Comparison of ENCODE assay signal across 8 cellular contexts in the genomic region with DNA sequence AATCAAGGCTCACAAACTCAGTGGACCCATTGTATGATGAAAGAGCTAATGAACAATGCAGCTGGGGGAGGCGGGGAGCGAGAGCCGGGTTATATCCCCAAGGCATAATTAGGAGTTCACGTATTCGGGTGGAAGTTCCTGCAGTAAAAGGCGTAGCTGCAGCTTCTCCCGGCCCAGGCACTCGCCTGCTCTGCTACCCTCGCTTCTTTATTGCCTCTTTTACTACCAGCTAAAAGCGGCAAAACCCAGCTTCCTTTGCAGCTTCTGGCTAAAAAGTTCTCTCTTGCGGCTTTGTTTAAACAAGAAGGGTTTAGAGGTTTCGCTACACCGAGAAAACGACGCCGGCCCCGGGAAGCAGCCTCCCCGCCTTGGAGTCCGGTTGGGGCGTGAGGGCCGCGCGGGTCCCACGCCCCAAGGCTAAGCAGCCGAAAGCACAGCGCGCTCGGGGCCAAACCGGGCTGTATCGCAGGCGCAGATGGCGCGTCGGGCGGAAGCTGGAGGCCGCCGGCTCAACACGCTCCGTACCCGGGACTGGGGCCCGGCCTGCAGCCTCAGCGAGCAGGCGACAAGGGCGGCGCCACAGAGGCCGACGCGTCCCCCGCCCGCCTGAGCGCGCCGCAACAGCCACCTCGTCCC. TPM values are rescaled to one million over a fixed set of nuclear protein-coding genes. Genes with fewer than 3 reads are reported as not detected.
A peak's percentile ranks its signal among the peaks of the same experiment; 100 is the strongest.
DNase-seq lines count a peak whose midpoint lies in the region; ATAC-seq, FAIRE-seq and TF ChIP-seq lines count a peak whose summit lies in the region.

No MANE protein-coding gene starts in this region.

- no peaks in the 10 kb centered on the region for H3K9me3 Mint-ChIP-seq in T-cell

- TF ChIP-seq EP300 in HepG2 (IDR thresholded peaks at IDR 0.05; ENCODE audit: low read depth in 2 of 2, low read length in 2 of 2) (no peak), HepG2 (CRISPR knock-in tag; IDR thresholded peaks at IDR 0.05; ENCODE audit: borderline replicate concordance) (no peak), stomach (IDR thresholded peaks at IDR 0.05) (no peak)

- H3K4me3 Mint-ChIP-seq in T-cell = peak overlapping the region; percentile 90 to 92 (median 91)

- POLR2A ChIA-PET in HCT116 (lab: Charles Lee) = interaction anchor here (0.8 to 2.0 kb wide), 4 partner anchors 13 to 64 kb away, joined by 3 to 8 read pairs (median 6); no protein-coding TSS in a partner anchor
- POLR2A ChIA-PET in T-cell (lab: Charles Lee) = interaction anchor here (0.6 to 1.9 kb wide), 9 partner anchors 11 to 1642 kb away, joined by 3 to 28 read pairs (median 5); partner anchors contain the start of gene RMND1 (in 1 of the 2)
- POLR2A ChIA-PET in HepG2 (lab: Yijun Ruan, JAX) = interaction anchor here (0.7 to 2.5 kb wide), 18 partner anchors 10 to 512 kb away, joined by 3 to 22 read pairs (median 3); partner anchors contain the start of gene RMND1

- FAIRE-seq in HepG2 (lab: Jason Lieb, UNC) = no peak

- H3K27me3 Mint-ChIP-seq in T-cell = no peaks in the 10 kb centered on the region

- in situ Hi-C loops in HepG2 (cut with HindIII; ENCODE audit: extremely low pct_ligation_motif_present, low pct_unique_long_range_greater_than_20kb) = no loop called here

- H3K9me3 ChIP-seq in HCT116 (ENCODE audit: control insufficient read depth in 1 of 2, insufficient read depth in 1 of 2, low read depth in 1 of 2, low read length in 2 of 2) = no peaks in the 10 kb centered on the region
- H3K9me3 ChIP-seq in Loucy (ENCODE audit: insufficient read depth, low read depth, low read length) = no peaks in the 10 kb centered on the region
- no peaks in the 10 kb centered on the region for H3K9me3 ChIP-seq in HepG2 (ENCODE audit: low read length)
- H3K9me3 ChIP-seq in stomach = no peaks in the 10 kb centered on the region

- no peak for TF ChIP-seq CTCF in HCT116 (IDR thresholded peaks at IDR 0.05 in 2 of 3, conservative IDR thresholded peaks at IDR 0.05 in 1 of 3; ENCODE audit: borderline replicate concordance in 1 of 3, insufficient read depth in 1 of 3, low read depth in 2 of 3, low read length in 2 of 3)
- TF ChIP-seq CTCF in Loucy (conservative IDR thresholded peaks at IDR 0.05; ENCODE audit: low read length) = no peak
- TF ChIP-seq CTCF in dorsolateral prefrontal cortex (IDR thresholded peaks at IDR 0.05 in 54 of 56, conservative IDR thresholded peaks at IDR 0.05 in 2 of 56; ENCODE audit: low read depth in 1 of 56, partially characterized antibody in 56 of 56) = peak in 12 of 56 donors; percentile 2 to 49 (median 12)
- 0 out of 2 replicates have a peak, but pooled peaks have one; percentile 31 for TF ChIP-seq CTCF in HepG2 (CRISPR knock-in tag; IDR thresholded peaks at IDR 0.05)
- no peak for TF ChIP-seq CTCF in stomach (IDR thresholded peaks at IDR 0.05)

- H3K27me3 ChIP-seq in HCT116 (ENCODE audit: insufficient read depth, low read length) (no peaks in the 10 kb centered on the region), Loucy (ENCODE audit: insufficient read depth, low read length, poor library complexity, severe bottlenecking) (peaks cover 4% of the 10 kb centered on the region), dorsolateral prefrontal cortex (no peaks in the 10 kb centered on the region), HepG2 (ENCODE audit: control insufficient read depth in 1 of 2, insufficient read depth in 2 of 2, low read length in 2 of 2) (no peaks in the 10 kb centered on the region; a peak in 1 of 5 replicates), stomach (no peaks in the 10 kb centered on the region)

- H3K79me2 ChIP-seq in HCT116 (ENCODE audit: insufficient read depth, low read length) (peaks cover 83% of the 10 kb centered on the region), Loucy (ENCODE audit: insufficient read depth, low read length) (peaks cover 77% of the 10 kb centered on the region), HepG2 (ENCODE audit: insufficient read depth, low read length) (peaks cover 75% of the 10 kb centered on the region)

- H3K9ac ChIP-seq in HCT116 (ENCODE audit: low read length) (peak overlapping the region; percentile 97), Loucy (ENCODE audit: low read depth, low read length, poor library complexity, severe bottlenecking) (peak overlapping the region; percentile 89), HepG2 (ENCODE audit: insufficient read depth, low read depth, low read length) (peak overlapping the region; percentile 97)

- TF ChIP-seq RAD21 in HCT116 (IDR thresholded peaks at IDR 0.05; ENCODE audit: low read depth) = no peak
- TF ChIP-seq RAD21 in HepG2 (CRISPR knock-in tag; IDR thresholded peaks at IDR 0.05) = peak; percentile 65

- peaks cover 10% of the 10 kb centered on the region for H3F3A ChIP-seq in Loucy (ENCODE audit: low read depth)

- TF ChIP-seq POLR2A in HCT116 (IDR thresholded peaks at IDR 0.05; ENCODE audit: borderline replicate concordance, extremely low read depth, insufficient read depth, insufficient read length) (peak; percentile 48), HepG2 (IDR thresholded peaks at IDR 0.05; ENCODE audit: insufficient read depth in 1 of 2, low read depth in 2 of 2, low read length in 2 of 2) (peak; percentile 90 to 95), stomach (IDR thresholded peaks at IDR 0.05) (no peak)

- WGBS in HepG2 (ENCODE audit: low lambda C conversion rate) = 1% methylated on average over 45 of the region's 54 CpGs
- 0 to 1% (median 0%) methylated on average over 35 to 54 of the region's 54 CpGs for WGBS in stomach, 5 donors

- DNase-seq in stimulated activated CD4-positive, alpha-beta T cell treated with anti-CD3 and anti-CD28 coated beads, Interleukin-15, amount 100 ng/mL, for 24 hours = peak; percentile 54
- no peak for DNase-seq in stimulated activated CD4-positive, alpha-beta T cell treated with anti-CD3 and anti-CD28 coated beads, Interleukin-2, amount 100 ng/mL, for 48 hours
- no peak for DNase-seq in HCT116 (ENCODE audit: low read depth, low spot score)
- DNase-seq in T-cell = peak in 3 of 34 experiments; percentile 5 to 40 (median 21)
- peak; percentile 32 to 71 (median 56) for DNase-seq in dorsolateral prefrontal cortex
- peak; percentile 64 for DNase-seq in HepG2 (ENCODE audit: low spot score)
- DNase-seq in stomach = peak; percentile 59

- H3K4me1 ChIP-seq in HCT116 (ENCODE audit: control insufficient read depth in 1 of 2, insufficient read depth in 2 of 2, low read length in 2 of 2) = peaks cover 24 to 34% of the 10 kb centered on the region in 2 experiments
- H3K4me1 ChIP-seq in Loucy (ENCODE audit: insufficient read depth, low read length, poor library complexity, severe bottlenecking) = peaks cover 41% of the 10 kb centered on the region
- H3K4me1 ChIP-seq in HepG2 (ENCODE audit: insufficient read depth, low read length) = peaks cover 50% of the 10 kb centered on the region
- peaks cover 46 to 61% (median 53%) of the 10 kb centered on the region in 4 donors for H3K4me1 ChIP-seq in stomach

- RAD21 ChIA-PET in HCT116 (lab: Charles Lee; ENCODE audit: low non-redundant PET in 1 of 2, low total read pairs in 2 of 2, uncharacterized antibody in 2 of 2, unreplicated experiment in 2 of 2) = no interaction called here

- CTCF ChIA-PET in HCT116 (lab: Charles Lee) = interaction anchor here (0.6 to 1.0 kb wide), 2 partner anchors 15 to 66 kb away, joined by 3 read pairs; no protein-coding TSS in a partner anchor
- CTCF ChIA-PET in T-cell (lab: Charles Lee) = interaction anchor here (0.5 to 1.2 kb wide), 10 partner anchors 9 to 1853 kb away, joined by 3 to 12 read pairs (median 4); no protein-coding TSS in a partner anchor
- CTCF ChIA-PET in HepG2 (lab: Yijun Ruan, JAX; ENCODE audit: low intra/inter-chr PET ratio, low total read pairs) = no interaction called here

- H3K36me3 ChIP-seq in HCT116 (ENCODE audit: control insufficient read depth in 1 of 2, insufficient read depth in 2 of 2, low read length in 2 of 2) (no peaks in the 10 kb centered on the region), Loucy (ENCODE audit: insufficient read depth, low read length) (no peaks in the 10 kb centered on the region), HepG2 (replicated peaks in 1 of 2; ENCODE audit: control insufficient read depth in 1 of 2, insufficient read depth in 2 of 2, low read length in 2 of 2) (peaks cover 0 to 1% of the 10 kb centered on the region in 2 experiments; a peak in 1 of 5 replicates), stomach (no peaks in the 10 kb centered on the region)

- peaks cover 6% of the 10 kb centered on the region for H3K36me3 Mint-ChIP-seq in T-cell

- H3K4me2 ChIP-seq in HCT116 (ENCODE audit: low read length) = peak overlapping the region; percentile 96
- peak overlapping the region; percentile 79 for H3K4me2 ChIP-seq in Loucy (ENCODE audit: low read depth, low read length, poor library complexity, severe bottlenecking)
- peak overlapping the region; percentile 84 for H3K4me2 ChIP-seq in HepG2 (ENCODE audit: low read depth, low read length)

- H2AFZ ChIP-seq in HCT116 (ENCODE audit: low read depth, low read length, poor library complexity, severe bottlenecking) = no peak overlapping the region
- H2AFZ ChIP-seq in Loucy (ENCODE audit: low read length) = peak overlapping the region; percentile 67
- no peak overlapping the region for H2AFZ ChIP-seq in HepG2 (ENCODE audit: low read length)

- H3K27ac ChIP-seq in HCT116 (ENCODE audit: low read depth, low read length) = peak overlapping the region; percentile 99
- H3K27ac ChIP-seq in dorsolateral prefrontal cortex = peak overlapping the region; percentile 93 to 100 (median 99)
- peak overlapping the region; percentile 99 for H3K27ac ChIP-seq in HepG2 (ENCODE audit: extremely low read length, insufficient read depth, low read length)
- peak overlapping the region; percentile 98 to 100 (median 100) for H3K27ac ChIP-seq in stomach

- H3K27ac Mint-ChIP-seq in T-cell = peak overlapping the region; percentile 95 to 97

- intact Hi-C loops in HCT116 (cut with micrococcal nuclease) (loop anchor here (2.0 kb wide), 2 partner anchors 49 to 63 kb away; partner anchors contain the start of gene RMND1), dorsolateral prefrontal cortex (cut with DNase I) (loop anchor here (1.0 to 5.0 kb wide), 3 partner anchors 52 to 88 kb away; partner anchors contain the start of gene RMND1 (in 2 of the 2)), HepG2 (cut with micrococcal nuclease; ENCODE audit: unreplicated experiment) (loop anchor here (1.0 to 10.0 kb wide), 4 partner anchors 17 to 1595 kb away; partner anchors contain the start of genes FBXO5 and RMND1), stomach (cut with DNase I; ENCODE audit: low total_unique reads) (no loop called here)

- H3K4me3 ChIP-seq in HCT116 (replicated peaks in 1 of 2; ENCODE audit: low read depth in 1 of 2, low read length in 2 of 2) = peak overlapping the region; percentile 82 to 86
- peak overlapping the region; percentile 89 for H3K4me3 ChIP-seq in Loucy (ENCODE audit: low read length, poor library complexity, severe bottlenecking)
- peak overlapping the region; percentile 76 to 99 (median 94) for H3K4me3 ChIP-seq in dorsolateral prefrontal cortex
- peak overlapping the region; percentile 91 to 98 (median 94) for H3K4me3 ChIP-seq in HepG2 (replicated peaks in 1 of 3; ENCODE audit: insufficient read depth in 1 of 3, low read depth in 2 of 3, low read length in 3 of 3)
- peak overlapping the region; percentile 85 to 98 (median 94) for H3K4me3 ChIP-seq in stomach

- H3K9me2 ChIP-seq in HCT116 (ENCODE audit: insufficient read depth) = no peaks in the 10 kb centered on the region
- no peaks in the 10 kb centered on the region for H3K9me2 ChIP-seq in Loucy (replicated peaks; ENCODE audit: low read depth, low read length)

- no TSS peak for BruUV-seq in HCT116 (replicated peaks; lab: Mats Ljungman, UMichigan)
- BruUV-seq in HepG2 (replicated peaks; lab: Mats Ljungman, UMichigan) = no TSS peak

- H4K20me1 ChIP-seq in HCT116 (ENCODE audit: insufficient read depth) (peaks cover 3% of the 10 kb centered on the region; the same call in 1 of the 2 replicates), Loucy (ENCODE audit: insufficient read depth, low read length, poor library complexity, severe bottlenecking) (peaks cover 35% of the 10 kb centered on the region), HepG2 (ENCODE audit: insufficient read depth, low read length) (peaks cover 24% of the 10 kb centered on the region)

- ATAC-seq in HCT116 (no peak; the same call in 1 of the 2 replicates), T-cell (replicated peaks in 1 of 4) (peak; percentile 67 to 69 (median 68)), HepG2 (peak; percentile 88)

- H3K4me1 Mint-ChIP-seq in T-cell = peaks cover 54 to 68% (median 63%) of the 10 kb centered on the region in 3 donors

RNA-seq across cellular contexts. Expression of gene ZBTB2, which starts 1.6 kb away (rescaled TPM):
- total RNA-seq in HCT116 (2021; ENCODE audit: unreplicated experiment) (12.5 TPM), T-cell (10 to 100 TPM; 16.1 to 28.3 (median 27.4) TPM), dorsolateral prefrontal cortex (10 to 100 TPM in 7 of 120 experiments, 1 to 10 TPM in 113; 4.4 to 12.5 (median 7.1) TPM), HepG2 (2016; rRNA removed; fragmentation: Illumina TruSeq; extraction: Trizol) (22.8 and 31.7 TPM in 2 replicates), stomach (10 to 100 TPM in 1 of 5 donors, 1 to 10 TPM in 3, under 1 TPM in 1; 0.89 to 19.1 (median 7.5) TPM)
- 7.5 and 7.9 TPM in 2 replicates for polyA plus RNA-seq in HCT116 (2012)
- total RNA-seq in HepG2 (2016; cell fraction: cytosol; rRNA removed; fragmentation: Illumina TruSeq; extraction: Trizol; ENCODE audit: low read depth) = 5.4 and 6.1 TPM in 2 replicates
- 21.6 and 29.6 TPM in 2 replicates for total RNA-seq in HepG2 (2016; cell fraction: insoluble cytoplasmic fraction; rRNA removed; fragmentation: Illumina TruSeq; extraction: Trizol)
- 27.6 and 30.8 TPM in 2 replicates for total RNA-seq in HepG2 (2016; cell fraction: membrane; rRNA removed; fragmentation: Illumina TruSeq; extraction: Trizol)
- 14.1 and 16.0 TPM in 2 replicates for total RNA-seq in HepG2 (2016; cell fraction: nucleus; rRNA removed; fragmentation: Illumina TruSeq; extraction: Trizol)
- polyA plus RNA-seq in HepG2 (2011; rRNA removed) (14.6 and 15.4 TPM in 2 replicates), stomach (1 to 10 TPM; 5.1 to 7.9 (median 7.5) TPM)
- polyA plus RNA-seq in HepG2 (2011; cell fraction: cytosol; rRNA removed) = 11.6 and 14.4 TPM in 2 replicates
- polyA plus RNA-seq in HepG2 (2011; cell fraction: nucleus; rRNA removed) = 6.0 TPM in 2 replicates
- 11.5 and 17.2 TPM in 2 replicates for polyA plus RNA-seq in HepG2 (2012)
- 7.3 and 8.3 TPM in 2 replicates for polyA plus RNA-seq in HepG2 (2016; cell fraction: cytosol; fragmentation: Illumina TruSeq; extraction: Trizol; ENCODE audit: low read depth)
- polyA plus RNA-seq in HepG2 (2016; cell fraction: insoluble cytoplasmic fraction; fragmentation: Illumina TruSeq; extraction: Trizol; ENCODE audit: low read depth) = 41.7 and 43.1 TPM in 2 replicates
- 28.7 and 33.3 TPM in 2 replicates for polyA plus RNA-seq in HepG2 (2016; cell fraction: membrane; fragmentation: Illumina TruSeq; extraction: Trizol; ENCODE audit: low read depth)
- polyA plus RNA-seq in HepG2 (2016; cell fraction: nucleus; fragmentation: Illumina TruSeq; extraction: Trizol; ENCODE audit: insufficient read depth, low read depth) = 22.9 and 24.0 TPM in 2 replicates
- polyA minus RNA-seq in HepG2 (2011; rRNA and poly(A)+ RNA removed; ENCODE audit: low replicate concordance) = 23.7 and 29.2 TPM in 2 replicates
- polyA minus RNA-seq in HepG2 (2011; cell fraction: cytosol; rRNA and poly(A)+ RNA removed) = 9.8 and 10.0 TPM in 2 replicates
- 6.3 and 6.7 TPM in 2 replicates for polyA minus RNA-seq in HepG2 (2011; cell fraction: nucleus; rRNA and poly(A)+ RNA removed)

Comparison
In these comparisons a context has a peak if more than half of its experiments do, and no peak if none do; other contexts are left out.
1. DNase-seq: peak in stimulated activated CD4-positive, alpha-beta T cell treated with anti-CD3 and anti-CD28 coated beads, Interleukin-15, amount 100 ng/mL, for 24 hours (single experiment), dorsolateral prefrontal cortex (10 of 10), HepG2 (single experiment) and stomach (single experiment); none in stimulated activated CD4-positive, alpha-beta T cell treated with anti-CD3 and anti-CD28 coated beads, Interleukin-2, amount 100 ng/mL, for 48 hours (0 of 2) and HCT116 (single experiment).
2. POLR2A ChIP-seq: peak in HCT116 (single experiment) and HepG2 (2 of 2); none in stomach (0 of 4).
3. Peak in every context shown above with its lines, with median percentiles within 50 percentile points of each other: H3K27ac ChIP-seq, H3K4me2 ChIP-seq, H3K4me3 ChIP-seq and H3K9ac ChIP-seq.